1 cellular context compared by ENCODE assay signal in the genomic region with DNA sequence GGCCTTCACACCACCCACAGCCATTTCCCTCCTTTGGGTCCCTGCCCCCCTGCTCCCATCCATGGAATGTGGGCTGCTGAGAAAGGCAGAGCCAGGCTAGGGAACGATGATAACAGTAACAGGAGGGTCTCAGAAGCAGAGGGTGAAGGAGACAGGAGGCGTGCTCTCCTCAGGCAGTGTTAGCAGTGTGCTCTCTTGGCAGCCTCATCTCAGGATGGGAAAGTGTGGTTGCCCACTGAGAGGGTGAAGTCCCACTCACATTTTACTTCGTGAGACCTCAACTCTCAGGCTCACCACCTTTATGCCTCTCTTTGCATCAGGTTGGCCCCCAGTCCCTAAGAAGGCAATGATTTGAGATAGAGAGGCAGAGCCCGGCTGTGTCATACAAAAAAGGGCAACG.
TF ChIP-seq lines count a peak whose summit lies in the region.

No MANE protein-coding gene starts in this region.

TF ChIP-seq in WTC11, 78 proteins besides CTCF, POLR2A, EP300 and RAD21 (continued from another document):
- TF ChIP-seq, protein P1, sequence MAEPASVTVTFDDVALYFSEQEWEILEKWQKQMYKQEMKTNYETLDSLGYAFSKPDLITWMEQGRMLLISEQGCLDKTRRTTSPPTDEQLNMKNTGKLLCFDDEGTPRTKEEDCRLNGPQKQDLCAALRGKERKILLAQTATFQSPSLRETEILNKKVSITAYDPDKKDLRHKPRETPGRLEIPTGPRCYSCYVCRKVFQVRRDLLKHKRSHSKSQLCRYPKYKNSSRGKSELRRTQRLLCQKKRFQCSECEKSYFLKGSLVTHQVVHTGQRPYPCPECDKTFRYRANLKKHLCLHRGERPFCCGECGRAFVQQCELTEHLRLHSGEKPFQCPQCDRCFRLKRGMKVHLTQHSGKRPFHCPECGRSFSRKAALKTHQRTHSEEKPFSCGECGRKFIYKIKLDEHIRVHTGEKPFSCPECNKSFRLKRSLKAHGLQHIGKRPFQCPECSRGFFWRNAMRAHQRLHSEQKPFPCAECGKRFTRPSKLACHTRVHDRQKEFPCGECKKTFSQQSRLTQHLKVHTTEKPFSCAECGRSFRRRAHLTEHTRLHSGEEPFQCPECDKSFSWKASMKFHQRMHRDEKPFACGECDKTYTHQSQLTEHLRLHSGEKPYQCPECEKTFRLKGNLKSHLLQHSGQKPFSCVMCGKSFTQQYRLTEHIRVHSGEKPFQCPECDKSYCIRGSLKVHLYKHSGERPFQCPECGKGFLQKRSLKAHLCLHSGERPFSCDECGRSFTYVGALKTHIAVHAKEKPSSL (CRISPR knock-in tag; conservative IDR thresholded peaks at IDR 0.05) = no peak
- TF ChIP-seq HMGA2 (CRISPR knock-in tag; IDR thresholded peaks at IDR 0.05) (no peak), MLX (CRISPR knock-in tag; IDR thresholded peaks at IDR 0.05) (no peak)
- TF ChIP-seq, protein P2, sequence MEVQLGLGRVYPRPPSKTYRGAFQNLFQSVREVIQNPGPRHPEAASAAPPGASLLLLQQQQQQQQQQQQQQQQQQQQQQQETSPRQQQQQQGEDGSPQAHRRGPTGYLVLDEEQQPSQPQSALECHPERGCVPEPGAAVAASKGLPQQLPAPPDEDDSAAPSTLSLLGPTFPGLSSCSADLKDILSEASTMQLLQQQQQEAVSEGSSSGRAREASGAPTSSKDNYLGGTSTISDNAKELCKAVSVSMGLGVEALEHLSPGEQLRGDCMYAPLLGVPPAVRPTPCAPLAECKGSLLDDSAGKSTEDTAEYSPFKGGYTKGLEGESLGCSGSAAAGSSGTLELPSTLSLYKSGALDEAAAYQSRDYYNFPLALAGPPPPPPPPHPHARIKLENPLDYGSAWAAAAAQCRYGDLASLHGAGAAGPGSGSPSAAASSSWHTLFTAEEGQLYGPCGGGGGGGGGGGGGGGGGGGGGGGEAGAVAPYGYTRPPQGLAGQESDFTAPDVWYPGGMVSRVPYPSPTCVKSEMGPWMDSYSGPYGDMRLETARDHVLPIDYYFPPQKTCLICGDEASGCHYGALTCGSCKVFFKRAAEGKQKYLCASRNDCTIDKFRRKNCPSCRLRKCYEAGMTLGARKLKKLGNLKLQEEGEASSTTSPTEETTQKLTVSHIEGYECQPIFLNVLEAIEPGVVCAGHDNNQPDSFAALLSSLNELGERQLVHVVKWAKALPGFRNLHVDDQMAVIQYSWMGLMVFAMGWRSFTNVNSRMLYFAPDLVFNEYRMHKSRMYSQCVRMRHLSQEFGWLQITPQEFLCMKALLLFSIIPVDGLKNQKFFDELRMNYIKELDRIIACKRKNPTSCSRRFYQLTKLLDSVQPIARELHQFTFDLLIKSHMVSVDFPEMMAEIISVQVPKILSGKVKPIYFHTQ (CRISPR knock-in tag; IDR thresholded peaks at IDR 0.05) = no peak
